1 cellular context compared by ENCODE assay signal in genomic region chr21:42593815-42594157, GRCh38.
TF ChIP-seq lines count a peak whose summit lies in the region.

No MANE protein-coding gene starts in this region.

TF ChIP-seq in HepG2, 621 proteins besides CTCF, POLR2A, EP300 and RAD21:
- TF ChIP-seq NR1H2 (CRISPR knock-in tag; IDR thresholded peaks at IDR 0.05; ENCODE audit: borderline replicate concordance, low read depth) (no peak), KAT2B (IDR thresholded peaks at IDR 0.05; ENCODE audit: borderline replicate concordance, low read depth, low read length) (no peak), HNF4G (IDR thresholded peaks at IDR 0.05; ENCODE audit: borderline replicate concordance, low read depth, low read length) (peak; percentile 60; the same call in 1 of the 2 replicates), HNF4G (CRISPR knock-in tag; IDR thresholded peaks at IDR 0.05; ENCODE audit: borderline replicate concordance, low read depth) (no peak), HNF4A (CRISPR knock-in tag; IDR thresholded peaks at IDR 0.05) (peak; percentile 54; the same call in 1 of the 2 replicates), ZFX (CRISPR knock-in tag; IDR thresholded peaks at IDR 0.05; ENCODE audit: low read depth) (0 out of 2 replicates have a peak, but pooled peaks have one; percentile 12), SNAI1 (CRISPR knock-in tag; IDR thresholded peaks at IDR 0.05; ENCODE audit: borderline replicate concordance) (no peak)
